In genomic region chr1:228374711-228375577, GRCh38 we compare ENCODE assay signal across 10 cellular contexts. TPM values are rescaled to one million over a fixed set of nuclear protein-coding genes. Genes with fewer than 3 reads are reported as not detected.
DNase-seq lines count a peak whose midpoint lies in the region; ATAC-seq, FAIRE-seq and TF ChIP-seq lines count a peak whose summit lies in the region.
"Had no signal": no experiment of that assay in that cellular context is flagged by ENCODE, and none has a peak within 500 bp of the region (broad histone marks: within the 10 kb centered on the region; RNA-seq: fewer than 3 reads in every experiment).

No MANE protein-coding gene starts in this region.

- H3K27ac Mint-ChIP-seq in chondrocyte (ENCODE audit: unreplicated experiment): no peak overlapping the region

- H3K4me1 Mint-ChIP-seq in chondrocyte (ENCODE audit: low read depth): peaks cover 8% of the 10 kb centered on the region
- peaks cover 7% of the 10 kb centered on the region for H3K4me1 Mint-ChIP-seq in activated T-cell treated with anti-CD3 and anti-CD28 coated beads, Interleukin-2, amount 50 U/mL, for 4 hours (ENCODE audit: low read depth)

- no peaks in the 10 kb centered on the region for H3K9me3 ChIP-seq in kidney (ENCODE audit: control insufficient read depth in 1 of 2, low read length in 2 of 2)
- H3K9me3 ChIP-seq: SJCRH30 had no signal

- intact Hi-C loops in kidney (cut with DNase I): no loop called here

- no peaks in the 10 kb centered on the region for H3K27me3 Mint-ChIP-seq in chondrocyte (ENCODE audit: low read depth)
- peaks cover 11% of the 10 kb centered on the region for H3K27me3 Mint-ChIP-seq in activated T-cell treated with anti-CD3 and anti-CD28 coated beads, Interleukin-2, amount 50 U/mL, for 4 hours (ENCODE audit: low read depth)

- peaks cover 0 to 19% of the 10 kb centered on the region in 2 donors for H3K4me1 ChIP-seq in kidney (ENCODE audit: control insufficient read depth in 1 of 2, insufficient read depth in 1 of 2, low read depth in 1 of 2, low read length in 2 of 2)
- H3K4me1 ChIP-seq: SJCRH30 had no signal

- H3K36me3 Mint-ChIP-seq in chondrocyte (ENCODE audit: low read depth): no peaks in the 10 kb centered on the region
- H3K36me3 Mint-ChIP-seq in activated T-cell treated with anti-CD3 and anti-CD28 coated beads, Interleukin-2, amount 50 U/mL, for 4 hours (ENCODE audit: insufficient read depth): no peaks in the 10 kb centered on the region

- peaks cover 16% of the 10 kb centered on the region for H3K27me3 ChIP-seq in H7 (ENCODE audit: control insufficient read depth, insufficient read depth, low read length)

- no peaks in the 10 kb centered on the region for H3K9me3 Mint-ChIP-seq in chondrocyte (ENCODE audit: low read depth)
- no peaks in the 10 kb centered on the region for H3K9me3 Mint-ChIP-seq in activated T-cell treated with anti-CD3 and anti-CD28 coated beads, Interleukin-2, amount 50 U/mL, for 4 hours

- H3K4me3 Mint-ChIP-seq in chondrocyte (ENCODE audit: unreplicated experiment): no peak overlapping the region
- H3K4me3 Mint-ChIP-seq in activated T-cell treated with anti-CD3 and anti-CD28 coated beads, Interleukin-2, amount 50 U/mL, for 4 hours: no peak overlapping the region

- no peak for ATAC-seq in activated T-cell treated with anti-CD3 and anti-CD28 coated beads, Interleukin-2, amount 50 U/mL, for 4 hours
- ATAC-seq: HCT116 had no signal

- H3K27ac ChIP-seq in kidney (ENCODE audit: low read depth in 2 of 2, low read length in 2 of 2): no peak overlapping the region
- H3K27ac ChIP-seq: SJCRH30 had no signal

- H3K9ac ChIP-seq in kidney (ENCODE audit: low read length in 2 of 2): no peak overlapping the region

- no peak for FAIRE-seq in kidney (lab: Jason Lieb, UNC)

- peak; percentile 53 for DNase-seq in H7
- DNase-seq in chondrocyte (ENCODE audit: low spot score): peak; percentile 88
- DNase-seq in kidney: peak; percentile 90
- DNase-seq in stromal cell of bone marrow (ENCODE audit: low read depth): peak; percentile 97
- DNase-seq in NCI-H1092 treated with DMSO at 0.1 percent for 48 hours (lab: John Stamatoyannopoulos, UW): no peak
- DNase-seq in NCI-H146 (lab: John Stamatoyannopoulos, UW): no peak
- no peak for DNase-seq in activated T-cell treated with anti-CD3 and anti-CD28 coated beads, Interleukin-2, amount 50 U/mL, for 4 hours
- no peak for DNase-seq in DMS153 (lab: John Stamatoyannopoulos, UW)

- H3K36me3 ChIP-seq in H7 (replicated peaks; ENCODE audit: control insufficient read depth, insufficient read depth, low read length) (no peaks in the 10 kb centered on the region), kidney (ENCODE audit: control insufficient read depth in 1 of 2, insufficient read depth in 2 of 2, low read length in 2 of 2) (no peaks in the 10 kb centered on the region)
- H3K36me3 ChIP-seq: SJCRH30 had no signal

- no peak for TF ChIP-seq CTCF in chondrocyte (IDR thresholded peaks at IDR 0.05)
- no peak for TF ChIP-seq CTCF in kidney (IDR thresholded peaks at IDR 0.05; ENCODE audit: borderline replicate concordance, extremely low read depth, insufficient read depth)

- H3K4me3 ChIP-seq in H7 (ENCODE audit: insufficient read depth, low read depth, low read length) (no peak overlapping the region), kidney (ENCODE audit: low read length in 2 of 2) (no peak overlapping the region)
- H3K4me3 ChIP-seq: SJCRH30 had no signal

RNA-seq across cellular contexts. Expression of gene TRIM11, which starts 31.7 kb away (rescaled TPM):
- total RNA-seq in H7 (2014; rRNA removed; shearing (Covaris generic)): 39.0 and 50.2 TPM in 2 replicates
- total RNA-seq in chondrocyte: 16.0 to 22.4 TPM (median 20.0 TPM) in 3 replicates
- total RNA-seq in kidney: 24.2 TPM
- polyA plus RNA-seq in kidney (ENCODE audit: insufficient read depth, low read depth, low replicate concordance): 10.9 TPM
- 10 to 100 TPM; 43.8 to 47.5 (median 46.6) TPM for total RNA-seq in activated T-cell treated with anti-CD3 and anti-CD28 coated beads, Interleukin-2, amount 50 U/mL, for 4 hours

RNA-seq across cellular contexts. Expression of gene TRIM17, which starts 41.7 kb away (rescaled TPM):
- total RNA-seq in H7 (2014; rRNA removed; shearing (Covaris generic)): 4.9 and 5.6 TPM in 2 replicates
- 0.28 to 0.35 TPM in 2 of 3 replicates, not detected in the other for total RNA-seq in chondrocyte
- 6.5 TPM for total RNA-seq in kidney
- polyA plus RNA-seq in kidney (ENCODE audit: insufficient read depth, low read depth, low replicate concordance): 1.3 TPM
- 1 to 10 TPM in 1 of 3 donors, under 1 TPM in 2; 0.57 to 1.1 (median 0.66) TPM for total RNA-seq in activated T-cell treated with anti-CD3 and anti-CD28 coated beads, Interleukin-2, amount 50 U/mL, for 4 hours
- total RNA-seq: SJCRH30 had no signal

Comparison
In these comparisons a context has a peak if more than half of its experiments do, and no peak if none do; other contexts are left out.
1. DNase-seq: peak in H7 (single experiment), chondrocyte (single experiment), kidney (single experiment) and stromal cell of bone marrow (single experiment); none in NCI-H1092 treated with DMSO at 0.1 percent for 48 hours (single experiment), NCI-H146 (single experiment), activated T-cell treated with anti-CD3 and anti-CD28 coated beads, Interleukin-2, amount 50 U/mL, for 4 hours (single experiment) and DMS153 (single experiment).